8 cellular contexts compared by ENCODE assay signal in the genomic region with DNA sequence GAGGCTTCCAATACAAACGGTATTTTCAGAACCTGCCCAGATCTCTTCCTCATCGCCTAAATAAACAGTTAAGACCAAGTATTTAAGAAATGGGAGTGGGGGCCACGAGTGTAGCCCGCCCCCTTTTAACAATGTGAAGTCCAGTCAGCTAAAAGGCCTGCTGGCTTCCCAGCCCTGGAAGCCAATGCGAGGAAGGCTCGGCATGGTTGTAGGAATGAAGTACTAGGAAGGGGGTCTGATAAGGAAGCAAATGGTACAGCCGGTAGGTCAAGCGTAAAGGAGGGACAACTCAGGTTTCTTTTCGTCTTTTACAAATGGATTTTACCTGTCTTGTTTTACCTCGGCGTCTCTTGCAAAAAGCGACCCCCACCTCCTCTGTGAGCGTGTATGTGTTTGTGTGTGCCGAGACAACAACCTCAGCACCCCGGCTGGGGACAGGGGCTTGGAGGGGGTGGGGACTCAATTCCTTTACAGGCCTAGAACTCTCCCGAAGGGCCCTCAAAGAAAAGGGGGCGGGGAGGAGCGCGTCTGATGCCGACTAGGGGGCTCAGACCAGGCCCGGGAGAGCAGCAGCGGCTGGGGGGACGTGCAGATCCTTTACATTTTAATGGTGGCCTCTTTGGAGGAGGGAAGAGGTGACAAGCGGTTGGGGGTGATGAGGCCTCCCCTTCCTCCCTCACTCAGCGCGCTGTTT.
DNase-seq lines count a peak whose midpoint lies in the region; ATAC-seq and TF ChIP-seq lines count a peak whose summit lies in the region.

No MANE protein-coding gene starts in this region.

- no peaks in the 10 kb centered on the region for H3K27me3 ChIP-seq in left lung

- H3K4me3 ChIP-seq in left lung = peak overlapping the region; percentile 80 to 94

- intact Hi-C loops in left lung (cut with DNase I) = no loop called here

- peak; percentile 44 for DNase-seq in NCI-H1092 treated with DMSO at 0.1 percent for 48 hours (lab: John Stamatoyannopoulos, UW)
- DNase-seq in NCI-H1092 (lab: John Stamatoyannopoulos, UW) = no peak
- peak in 3 of 5 experiments; percentile 15 to 46 (median 23) for DNase-seq in T-helper 2 cell
- DNase-seq in dermis blood vessel endothelial cell = peak; percentile 39
- peak; percentile 39 to 43 for DNase-seq in left lung
- peak; percentile 20 for DNase-seq in stimulated activated CD4-positive, alpha-beta T cell treated with anti-CD3 and anti-CD28 coated beads, Interleukin-4, amount 100 ng/mL, for 1 hour
- DNase-seq in NCI-H2107 treated with DMSO at 0.1 percent for 48 hours (lab: John Stamatoyannopoulos, UW; ENCODE audit: unreplicated experiment) = no peak

- ATAC-seq in HG03558 (IDR thresholded peaks at IDR 0.05; ENCODE audit: extremely low read depth, unreplicated experiment) (peak; percentile 0), left lung (peak; percentile 29)

- H3K27ac ChIP-seq in left lung = peak overlapping the region; percentile 73 to 74

- peaks cover 11 to 33% of the 10 kb centered on the region in 2 donors for H3K4me1 ChIP-seq in left lung

- no peak for TF ChIP-seq CTCF in left lung (IDR thresholded peaks at IDR 0.05)

- no peaks in the 10 kb centered on the region for H3K9me3 ChIP-seq in left lung

- H3K36me3 ChIP-seq in left lung = no peaks in the 10 kb centered on the region

Comparison
In these comparisons a context has a peak if more than half of its experiments do, and no peak if none do; other contexts are left out.
1. DNase-seq: peak in NCI-H1092 treated with DMSO at 0.1 percent for 48 hours (single experiment), T-helper 2 cell (3 of 5), dermis blood vessel endothelial cell (single experiment), left lung (2 of 2) and stimulated activated CD4-positive, alpha-beta T cell treated with anti-CD3 and anti-CD28 coated beads, Interleukin-4, amount 100 ng/mL, for 1 hour (single experiment); none in NCI-H1092 (single experiment) and NCI-H2107 treated with DMSO at 0.1 percent for 48 hours (single experiment).